ENCODE assay signal across 8 cellular contexts in the genomic region with DNA sequence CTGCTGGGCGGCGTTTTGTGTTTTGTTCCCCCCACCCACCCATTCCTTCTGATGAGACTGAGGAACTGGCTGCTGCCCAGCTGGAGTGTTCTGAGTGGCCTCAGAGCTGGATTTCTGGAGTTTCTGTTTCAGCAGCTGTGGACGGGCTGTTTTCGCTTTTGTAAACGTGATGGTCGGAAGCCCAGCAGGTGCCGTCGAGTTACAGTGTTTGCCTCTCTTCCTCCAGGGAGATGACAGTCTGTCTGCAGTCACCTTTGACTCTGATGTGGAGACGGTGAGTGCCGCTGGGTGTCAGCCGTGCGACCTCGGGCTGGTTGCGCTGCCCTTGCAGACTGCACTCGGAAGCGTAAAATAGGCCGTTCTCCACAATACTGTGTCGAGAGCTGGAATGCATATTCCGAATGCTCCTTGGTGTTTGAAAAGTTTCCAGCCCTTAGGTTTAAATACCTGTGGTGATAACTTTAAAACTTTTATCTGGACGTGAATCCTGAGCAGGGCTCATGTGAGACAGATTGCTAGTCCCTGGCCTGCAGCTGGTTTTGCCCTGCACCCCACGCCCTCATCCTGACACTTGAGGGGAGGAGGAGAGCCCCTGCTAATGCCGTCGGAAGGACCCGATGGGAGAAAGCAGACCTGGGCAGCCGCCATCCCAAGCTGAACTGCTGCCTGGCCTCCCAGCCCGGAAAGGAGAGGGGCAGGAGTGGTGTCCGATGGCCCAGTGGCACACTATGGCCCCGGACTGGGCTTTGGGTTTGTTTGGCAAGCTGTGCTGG. TPM values are rescaled to one million over a fixed set of nuclear protein-coding genes. Genes with fewer than 3 reads are reported as not detected.
DNase-seq lines count a peak whose midpoint lies in the region; ATAC-seq lines count a peak whose summit lies in the region.

No MANE protein-coding gene starts in this region.

- H3K4me3 Mint-ChIP-seq in activated T-cell treated with anti-CD3 and anti-CD28 coated beads, Interleukin-2, amount 50 U/mL, for 4 hours = peak overlapping the region; percentile 38
- peak overlapping the region; percentile 25 for H3K4me3 Mint-ChIP-seq in central memory CD8-positive, alpha-beta T cell

- DNase-seq in activated T-cell treated with anti-CD3 and anti-CD28 coated beads, Interleukin-2, amount 50 U/mL, for 4 hours = no peak
- DNase-seq in activated T-cell treated with anti-CD3 and anti-CD28 coated beads, Interleukin-2, amount 50 U/mL, for 1 hour = no peak
- no peak for DNase-seq in central memory CD8-positive, alpha-beta T cell (ENCODE audit: low spot score in 2 of 2)
- peak; percentile 30 for DNase-seq in stimulated activated CD4-positive, alpha-beta T cell treated with anti-CD3 and anti-CD28 coated beads, Interleukin-4, amount 100 ng/mL, for 24 hours
- DNase-seq in NCI-H446 (lab: John Stamatoyannopoulos, UW) (no peak), NCI-H187 (lab: John Stamatoyannopoulos, UW) (no peak), DMS114 treated with DMSO at 0.1 percent for 48 hours (lab: John Stamatoyannopoulos, UW; ENCODE audit: unreplicated experiment) (no peak)

- no peak overlapping the region for H3K27ac Mint-ChIP-seq in central memory CD8-positive, alpha-beta T cell (ENCODE audit: low read depth)

- peaks cover 7% of the 10 kb centered on the region for H3K4me1 Mint-ChIP-seq in activated T-cell treated with anti-CD3 and anti-CD28 coated beads, Interleukin-2, amount 50 U/mL, for 4 hours (ENCODE audit: low read depth)
- peaks cover 13% of the 10 kb centered on the region for H3K4me1 Mint-ChIP-seq in central memory CD8-positive, alpha-beta T cell

- peaks cover 2% of the 10 kb centered on the region for H3K36me3 Mint-ChIP-seq in activated T-cell treated with anti-CD3 and anti-CD28 coated beads, Interleukin-2, amount 50 U/mL, for 4 hours (ENCODE audit: insufficient read depth)
- peaks cover 5% of the 10 kb centered on the region for H3K36me3 Mint-ChIP-seq in central memory CD8-positive, alpha-beta T cell (ENCODE audit: insufficient read depth)

- H3K9me3 Mint-ChIP-seq in activated T-cell treated with anti-CD3 and anti-CD28 coated beads, Interleukin-2, amount 50 U/mL, for 4 hours = no peaks in the 10 kb centered on the region
- no peaks in the 10 kb centered on the region for H3K9me3 Mint-ChIP-seq in central memory CD8-positive, alpha-beta T cell

- H3K27me3 Mint-ChIP-seq in activated T-cell treated with anti-CD3 and anti-CD28 coated beads, Interleukin-2, amount 50 U/mL, for 4 hours (ENCODE audit: low read depth) = no peaks in the 10 kb centered on the region
- no peaks in the 10 kb centered on the region for H3K27me3 Mint-ChIP-seq in central memory CD8-positive, alpha-beta T cell

- ATAC-seq in activated T-cell treated with anti-CD3 and anti-CD28 coated beads, Interleukin-2, amount 50 U/mL, for 4 hours = peak; percentile 62 to 67
- ATAC-seq in HG03064 (IDR thresholded peaks at IDR 0.05; ENCODE audit: low read depth, unreplicated experiment) = peak; percentile 92
- peak; percentile 80 for ATAC-seq in central memory CD8-positive, alpha-beta T cell (replicated peaks; ENCODE audit: extremely low read depth, poor library complexity, severe bottlenecking)

RNA-seq across cellular contexts. Expression of a gene that starts 8.3 kb away (rescaled TPM):
- 10 to 100 TPM in 1 of 3 donors, 1 to 10 TPM in 2; 8.9 to 10.4 (median 9.0) TPM for total RNA-seq in activated T-cell treated with anti-CD3 and anti-CD28 coated beads, Interleukin-2, amount 50 U/mL, for 4 hours

RNA-seq across cellular contexts. Expression of a gene that starts 11.8 kb away (rescaled TPM):
- 10 to 100 TPM; 40.7 to 55.0 (median 42.6) TPM for total RNA-seq in activated T-cell treated with anti-CD3 and anti-CD28 coated beads, Interleukin-2, amount 50 U/mL, for 4 hours

RNA-seq across cellular contexts. Expression of a gene that starts 47.5 kb away (rescaled TPM):
- 10 to 100 TPM; 16.1 to 17.7 (median 17.7) TPM for total RNA-seq in activated T-cell treated with anti-CD3 and anti-CD28 coated beads, Interleukin-2, amount 50 U/mL, for 4 hours
